ENCODE assay signal across 1 cellular context in genomic region chr17:18089613-18090012, GRCh38.
A peak's percentile ranks its signal among the peaks of the same experiment; 100 is the strongest.
TF ChIP-seq lines count a peak whose summit lies in the region.

No MANE protein-coding gene starts in this region.

TF ChIP-seq in HepG2, 621 proteins besides CTCF, POLR2A, EP300 and RAD21:
- TF ChIP-seq NPAS2 (CRISPR knock-in tag; IDR thresholded peaks at IDR 0.05; ENCODE audit: borderline replicate concordance) = no peak
- TF ChIP-seq ZMYM3 (CRISPR knock-in tag; IDR thresholded peaks at IDR 0.05) = peak; percentile 78
